ENCODE assay signal across 19 cellular contexts in genomic region chr1:4485398-4485797, GRCh38.
DNase-seq lines count a peak whose midpoint lies in the region; ATAC-seq and TF ChIP-seq lines count a peak whose summit lies in the region.
"Had no signal": no experiment of that assay in that cellular context is flagged by ENCODE, and none has a peak within 500 bp of the region (broad histone marks: within the 10 kb centered on the region; RNA-seq: fewer than 3 reads in every experiment).

No MANE protein-coding gene starts in this region.

- H3F3A ChIP-seq in SK-N-SH (replicated peaks; ENCODE audit: insufficient read depth): no peaks in the 10 kb centered on the region

- H3K79me2 ChIP-seq in SK-N-SH (ENCODE audit: insufficient read depth): no peaks in the 10 kb centered on the region

- H3K9me2 ChIP-seq in SK-N-SH: no peaks in the 10 kb centered on the region

- POLR2A ChIA-PET in SK-N-SH (lab: Yijun Ruan, JAX): no interaction called here

- no peak overlapping the region for H2AFZ ChIP-seq in SK-N-SH (ENCODE audit: low read depth)

- no peak for TF ChIP-seq EP300 in SK-N-SH (IDR thresholded peaks at IDR 0.05; ENCODE audit: borderline replicate concordance in 1 of 2, low read depth in 1 of 2, low read length in 1 of 2)

- 11% methylated on average over 5 of the region's 6 CpGs for WGBS in SK-N-SH (ENCODE audit: low lambda C conversion rate)

- no peak for TF ChIP-seq RAD21 in SK-N-SH (IDR thresholded peaks at IDR 0.05; ENCODE audit: low read length)

- no peak overlapping the region for H3K27ac ChIP-seq in SK-N-SH (ENCODE audit: low read depth in 2 of 2, low read length in 1 of 2)
- H3K27ac ChIP-seq: epithelial cell of prostate, foreskin keratinocyte, HL-60 had no signal

- no peak for ATAC-seq in SK-N-SH treated with all-trans-retinoic acid at 6 μM for 48 hours
- ATAC-seq in esophagus mucosa: no peak
- ATAC-seq in HG03378 (IDR thresholded peaks at IDR 0.05; ENCODE audit: unreplicated experiment): no peak
- no peak for ATAC-seq in HG03442 (IDR thresholded peaks at IDR 0.05; ENCODE audit: unreplicated experiment)
- ATAC-seq: activated CD4-positive, alpha-beta T cell treated with anti-CD3 and anti-CD28 coated beads for 36 hours; activated T-helper 17 cell treated with anti-CD3 and anti-CD28 coated beads, Interleukin-2, amount 50 U/mL, for 72 hours; foreskin keratinocyte; HCT116; naive thymus-derived CD8-positive, alpha-beta T cell had no signal

- TF ChIP-seq CTCF in SK-N-SH (IDR thresholded peaks at IDR 0.05): no peak

- H3K4me2 ChIP-seq in SK-N-SH: no peak overlapping the region
- H3K4me2 ChIP-seq: smooth muscle cell had no signal

- no peaks in the 10 kb centered on the region for H3K36me3 ChIP-seq in SK-N-SH (replicated peaks in 1 of 2; ENCODE audit: control insufficient read depth in 1 of 2, insufficient read depth in 2 of 2, low read length in 1 of 2)
- H3K36me3 ChIP-seq: MG63 had no signal

- DNase-seq in SK-N-SH: peak; percentile 41
- peak; percentile 32 for DNase-seq in NCI-H510A (lab: John Stamatoyannopoulos, UW)
- DNase-seq in iPS-NIHi7 (ENCODE audit: extremely low spot score): peak; percentile 37
- no peak for DNase-seq in SIG-M5 treated with dmso at 0.1 percent for 504 hours (lab: John Stamatoyannopoulos, UW; ENCODE audit: unreplicated experiment)
- DNase-seq: activated CD4-positive, alpha-beta T cell treated with anti-CD3 and anti-CD28 coated beads for 36 hours; foreskin keratinocyte; mesenchymal stem cell; MG63; naive thymus-derived CD8-positive, alpha-beta T cell; stimulated activated CD4-positive, alpha-beta T cell treated with anti-CD3 and anti-CD28 coated beads, Interleukin-4, amount 100 ng/mL, for 1 hour had no signal

- H3K9me3 ChIP-seq in SK-N-SH: no peaks in the 10 kb centered on the region
- H3K9me3 ChIP-seq: MG63 had no signal

- no peak overlapping the region for H3K9ac ChIP-seq in SK-N-SH

- H4K20me1 ChIP-seq in SK-N-SH (ENCODE audit: insufficient read depth): no peaks in the 10 kb centered on the region

- CTCF ChIA-PET in SK-N-SH (lab: Yijun Ruan, JAX): interaction anchor here (0.9 kb wide), 1 partner anchor 18 kb away, joined by 3 read pairs; no protein-coding TSS in a partner anchor

- no peak overlapping the region for H3K4me3 ChIP-seq in SK-N-SH (ENCODE audit: low read depth in 2 of 2, low read length in 1 of 2)
- H3K4me3 ChIP-seq: MG63, smooth muscle cell had no signal

- no peaks in the 10 kb centered on the region for H3K4me1 ChIP-seq in SK-N-SH (ENCODE audit: control insufficient read depth in 1 of 2, insufficient read depth in 2 of 2, low read depth in 1 of 2, low read length in 1 of 2)
- H3K4me1 ChIP-seq: foreskin keratinocyte had no signal

- H3K27me3 ChIP-seq in SK-N-SH (ENCODE audit: insufficient read depth): no peaks in the 10 kb centered on the region
- H3K27me3 ChIP-seq: foreskin keratinocyte, MG63 had no signal

TF ChIP-seq in SK-N-SH, 30 proteins besides CTCF, POLR2A, EP300 and RAD21:
- TF ChIP-seq GATA2 (CRISPR knock-in tag; IDR thresholded peaks at IDR 0.05): peak; percentile 34; the same call in 1 of the 2 replicates
- TF ChIP-seq MXI1 (IDR thresholded peaks at IDR 0.05; ENCODE audit: low read depth, low read length): no peak
TF ChIP-seq in SK-N-SH: peak in this region for 1.

TF ChIP-seq in SK-N-SH treated with all-trans-retinoic acid at 6 μM for 48 hours, 23 proteins besides CTCF, POLR2A, EP300 and RAD21:
- TF ChIP-seq CSDC2 (CRISPR knock-in tag; IDR thresholded peaks at IDR 0.05): no peak
- no peak for TF ChIP-seq ZC3H10 (CRISPR knock-in tag; IDR thresholded peaks at IDR 0.05)
- TF ChIP-seq ZNF565 (CRISPR knock-in tag; conservative IDR thresholded peaks at IDR 0.05; ENCODE audit: low read depth): no peak
- TF ChIP-seq TSHZ2 (CRISPR knock-in tag; IDR thresholded peaks at IDR 0.05): no peak
- no peak for TF ChIP-seq CSRNP3 (CRISPR knock-in tag; IDR thresholded peaks at IDR 0.05)
- no peak for TF ChIP-seq GLIS3 (CRISPR knock-in tag; IDR thresholded peaks at IDR 0.05)
- no peak for TF ChIP-seq PPARA (CRISPR knock-in tag; IDR thresholded peaks at IDR 0.05; ENCODE audit: borderline replicate concordance)
- no peak for TF ChIP-seq TCF4 (CRISPR knock-in tag; IDR thresholded peaks at IDR 0.05; ENCODE audit: borderline replicate concordance)
- TF ChIP-seq ZFP30 (CRISPR knock-in tag; IDR thresholded peaks at IDR 0.05): no peak
- no peak for TF ChIP-seq ARNTL (CRISPR knock-in tag; IDR thresholded peaks at IDR 0.05; ENCODE audit: borderline replicate concordance, low read depth)
- no peak for TF ChIP-seq ISL1 (CRISPR knock-in tag; IDR thresholded peaks at IDR 0.05)
- TF ChIP-seq ESRRG (CRISPR knock-in tag; IDR thresholded peaks at IDR 0.05): no peak
- TF ChIP-seq ZNF8 (CRISPR knock-in tag; IDR thresholded peaks at IDR 0.05): no peak
- no peak for TF ChIP-seq PATZ1 (CRISPR knock-in tag; IDR thresholded peaks at IDR 0.05; ENCODE audit: borderline replicate concordance)
- no peak for TF ChIP-seq CREB5 (CRISPR knock-in tag; IDR thresholded peaks at IDR 0.05; ENCODE audit: low read depth)
- no peak for TF ChIP-seq RARB (CRISPR knock-in tag; IDR thresholded peaks at IDR 0.05)
- no peak for TF ChIP-seq ZNF70 (CRISPR knock-in tag; IDR thresholded peaks at IDR 0.05)
- TF ChIP-seq TOX (CRISPR knock-in tag; IDR thresholded peaks at IDR 0.05; ENCODE audit: borderline replicate concordance): no peak
- TF ChIP-seq SNAI2 (CRISPR knock-in tag; IDR thresholded peaks at IDR 0.05): no peak
- TF ChIP-seq OSR1 (CRISPR knock-in tag; IDR thresholded peaks at IDR 0.05): no peak
